Comparison of ENCODE assay signal across 8 cellular contexts in genomic region chr3:185936814-185937688, GRCh38. TPM values are rescaled to one million over a fixed set of nuclear protein-coding genes. Genes with fewer than 3 reads are reported as not detected.
A peak's percentile ranks its signal among the peaks of the same experiment; 100 is the strongest.
DNase-seq lines count a peak whose midpoint lies in the region; TF ChIP-seq lines count a peak whose summit lies in the region.

No MANE protein-coding gene starts in this region.

- CTCF ChIA-PET in activated naive CD4-positive, alpha-beta T cell treated with anti-CD3 and anti-CD28 coated beads for 36 hours (lab: Charles Lee): interaction anchor here (0.5 to 1.5 kb wide), 6 partner anchors 9 to 84 kb away, joined by 3 to 6 read pairs (median 3); no protein-coding TSS in a partner anchor

- H3K4me3 ChIP-seq in HFF-Myc (replicated peaks; ENCODE audit: low read depth, low read length) (peak overlapping the region; percentile 99), NB4 (ENCODE audit: low read depth, low read length) (peak overlapping the region; percentile 83)

- in situ Hi-C loops in SK-MEL-5 (cut with HindIII; ENCODE audit: low pct_unique_long_range_greater_than_20kb, low sequenced_read_pairs): no loop called here

- H3K27ac Mint-ChIP-seq in activated naive CD4-positive, alpha-beta T cell treated with anti-CD3 and anti-CD28 coated beads for 36 hours: peak overlapping the region; percentile 100

- no peak for TF ChIP-seq POLR2A in NB4 (IDR thresholded peaks at IDR 0.05; ENCODE audit: extremely low read depth, insufficient read length)

- peaks cover 24% of the 10 kb centered on the region for H3K4me1 Mint-ChIP-seq in activated naive CD4-positive, alpha-beta T cell treated with anti-CD3 and anti-CD28 coated beads for 36 hours (ENCODE audit: low read depth)

- peaks cover 56% of the 10 kb centered on the region for H3K36me3 Mint-ChIP-seq in activated naive CD4-positive, alpha-beta T cell treated with anti-CD3 and anti-CD28 coated beads for 36 hours (ENCODE audit: low read depth)

- H3K27me3 Mint-ChIP-seq in activated naive CD4-positive, alpha-beta T cell treated with anti-CD3 and anti-CD28 coated beads for 36 hours (ENCODE audit: low read depth): no peaks in the 10 kb centered on the region

- H3K4me3 Mint-ChIP-seq in activated naive CD4-positive, alpha-beta T cell treated with anti-CD3 and anti-CD28 coated beads for 36 hours: peak overlapping the region; percentile 100

- peak; percentile 88 for DNase-seq in ELF-1 (ENCODE audit: low read depth, low spot score)
- peak; percentile 72 for DNase-seq in HFF-Myc (ENCODE audit: extremely low read depth, low read depth)
- DNase-seq in NB4 (ENCODE audit: low read depth): peak; percentile 90
- peak; percentile 87 for DNase-seq in SK-MEL-5 (ENCODE audit: low read depth, low spot score)
- peak; percentile 90 for DNase-seq in activated naive CD4-positive, alpha-beta T cell treated with anti-CD3 and anti-CD28 coated beads for 36 hours
- peak; percentile 80 for DNase-seq in germinal center (ENCODE audit: low spot score)
- peak in 53 of 56 donors; percentile 18 to 85 (median 68) for DNase-seq in nucleus accumbens (lab: John Stamatoyannopoulos, UW)
- peak; percentile 80 for DNase-seq in superior temporal gyrus (ENCODE audit: extremely low spot score)

- H3K9me3 Mint-ChIP-seq in activated naive CD4-positive, alpha-beta T cell treated with anti-CD3 and anti-CD28 coated beads for 36 hours: no peaks in the 10 kb centered on the region

- intact Hi-C loops in activated naive CD4-positive, alpha-beta T cell treated with anti-CD3 and anti-CD28 coated beads for 36 hours (cut with micrococcal nuclease): loop anchor here (1.0 to 10.0 kb wide), 4 partner anchors 846 to 1808 kb away; partner anchors contain the start of genes BCL6, EIF4A2 and RPL39L

- TF ChIP-seq CTCF in HFF-Myc (IDR thresholded peaks at IDR 0.05; ENCODE audit: low read depth, low read length, missing control alignments) (no peak), NB4 (IDR thresholded peaks at IDR 0.05; ENCODE audit: low read depth, low read length) (no peak)

RNA-seq across cellular contexts. Expression of gene TRA2B, which starts 0.8 kb away (rescaled TPM):
- total RNA-seq in SK-MEL-5 (2014; rRNA removed; shearing (Covaris generic)): 221 and 235 TPM in 2 replicates
- 180 and 191 TPM in 2 replicates for polyA plus RNA-seq in SK-MEL-5 (2015; cell fraction: cytosol; rRNA removed)
- polyA plus RNA-seq in SK-MEL-5 (2015; cell fraction: nucleus; rRNA removed): 909 and 970 TPM in 2 replicates
- total RNA-seq in activated naive CD4-positive, alpha-beta T cell treated with anti-CD3 and anti-CD28 coated beads for 36 hours: 100 to 1,000 TPM; 172 to 176 TPM

Comparison
In these comparisons a context has a peak if more than half of its experiments do, and no peak if none do; other contexts are left out.
1. Peak in every context shown above with its lines: DNase-seq and H3K4me3 ChIP-seq.